ENCODE assay signal across 1 cellular context in the genomic region with DNA sequence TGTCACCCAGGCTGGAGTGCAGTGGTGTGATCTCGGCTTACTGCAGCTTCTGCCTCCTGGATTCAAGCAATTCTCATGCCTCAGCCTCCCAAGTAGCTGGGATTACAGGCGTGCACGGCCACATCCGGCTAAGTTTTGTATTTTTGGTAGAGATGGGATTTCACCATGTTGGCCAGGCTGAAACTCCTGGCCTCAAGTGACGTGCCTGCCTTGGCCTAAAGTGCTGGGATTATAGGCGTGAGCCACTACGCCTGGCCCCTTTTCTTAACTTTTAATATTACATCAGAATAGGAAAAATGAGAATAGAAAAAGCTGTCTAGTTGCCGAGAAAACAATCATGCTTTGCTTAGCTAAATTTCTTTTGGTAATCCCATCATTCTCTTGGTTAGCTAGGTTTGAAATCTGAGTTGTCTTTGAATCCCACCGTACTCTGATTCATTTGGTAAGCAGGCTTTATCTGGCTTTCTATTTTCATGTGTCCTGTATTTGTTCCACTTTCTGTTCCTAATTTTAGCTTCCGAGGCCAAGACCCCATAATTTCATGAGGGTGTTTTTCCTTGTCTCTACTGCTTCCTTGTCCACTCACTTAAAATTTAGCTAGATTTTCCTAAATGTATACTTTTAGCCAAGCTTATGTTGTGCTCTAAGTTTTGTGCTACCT.
A peak's percentile ranks its signal among the peaks of the same experiment; 100 is the strongest.
TF ChIP-seq lines count a peak whose summit lies in the region.

No MANE protein-coding gene starts in this region.

TF ChIP-seq in GM12878, 131 proteins besides CTCF, POLR2A, EP300 and RAD21 (continued from another document):
- TF ChIP-seq, protein P1, sequence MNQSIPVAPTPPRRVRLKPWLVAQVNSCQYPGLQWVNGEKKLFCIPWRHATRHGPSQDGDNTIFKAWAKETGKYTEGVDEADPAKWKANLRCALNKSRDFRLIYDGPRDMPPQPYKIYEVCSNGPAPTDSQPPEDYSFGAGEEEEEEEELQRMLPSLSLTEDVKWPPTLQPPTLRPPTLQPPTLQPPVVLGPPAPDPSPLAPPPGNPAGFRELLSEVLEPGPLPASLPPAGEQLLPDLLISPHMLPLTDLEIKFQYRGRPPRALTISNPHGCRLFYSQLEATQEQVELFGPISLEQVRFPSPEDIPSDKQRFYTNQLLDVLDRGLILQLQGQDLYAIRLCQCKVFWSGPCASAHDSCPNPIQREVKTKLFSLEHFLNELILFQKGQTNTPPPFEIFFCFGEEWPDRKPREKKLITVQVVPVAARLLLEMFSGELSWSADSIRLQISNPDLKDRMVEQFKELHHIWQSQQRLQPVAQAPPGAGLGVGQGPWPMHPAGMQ (IDR thresholded peaks at IDR 0.05; ENCODE audit: borderline replicate concordance): no peak
- TF ChIP-seq MTA2 (IDR thresholded peaks at IDR 0.05; ENCODE audit: low read depth): no peak
- TF ChIP-seq RCOR1 (conservative IDR thresholded peaks at IDR 0.05; ENCODE audit: low read depth, low read length): no peak
- TF ChIP-seq IKZF1 (conservative IDR thresholded peaks at IDR 0.05): 0 out of 2 replicates have a peak, but pooled peaks have one; percentile 15
- TF ChIP-seq MEF2B (IDR thresholded peaks at IDR 0.05; ENCODE audit: partially characterized antibody, poor library complexity, severe bottlenecking): no peak
- TF ChIP-seq, protein P2, sequence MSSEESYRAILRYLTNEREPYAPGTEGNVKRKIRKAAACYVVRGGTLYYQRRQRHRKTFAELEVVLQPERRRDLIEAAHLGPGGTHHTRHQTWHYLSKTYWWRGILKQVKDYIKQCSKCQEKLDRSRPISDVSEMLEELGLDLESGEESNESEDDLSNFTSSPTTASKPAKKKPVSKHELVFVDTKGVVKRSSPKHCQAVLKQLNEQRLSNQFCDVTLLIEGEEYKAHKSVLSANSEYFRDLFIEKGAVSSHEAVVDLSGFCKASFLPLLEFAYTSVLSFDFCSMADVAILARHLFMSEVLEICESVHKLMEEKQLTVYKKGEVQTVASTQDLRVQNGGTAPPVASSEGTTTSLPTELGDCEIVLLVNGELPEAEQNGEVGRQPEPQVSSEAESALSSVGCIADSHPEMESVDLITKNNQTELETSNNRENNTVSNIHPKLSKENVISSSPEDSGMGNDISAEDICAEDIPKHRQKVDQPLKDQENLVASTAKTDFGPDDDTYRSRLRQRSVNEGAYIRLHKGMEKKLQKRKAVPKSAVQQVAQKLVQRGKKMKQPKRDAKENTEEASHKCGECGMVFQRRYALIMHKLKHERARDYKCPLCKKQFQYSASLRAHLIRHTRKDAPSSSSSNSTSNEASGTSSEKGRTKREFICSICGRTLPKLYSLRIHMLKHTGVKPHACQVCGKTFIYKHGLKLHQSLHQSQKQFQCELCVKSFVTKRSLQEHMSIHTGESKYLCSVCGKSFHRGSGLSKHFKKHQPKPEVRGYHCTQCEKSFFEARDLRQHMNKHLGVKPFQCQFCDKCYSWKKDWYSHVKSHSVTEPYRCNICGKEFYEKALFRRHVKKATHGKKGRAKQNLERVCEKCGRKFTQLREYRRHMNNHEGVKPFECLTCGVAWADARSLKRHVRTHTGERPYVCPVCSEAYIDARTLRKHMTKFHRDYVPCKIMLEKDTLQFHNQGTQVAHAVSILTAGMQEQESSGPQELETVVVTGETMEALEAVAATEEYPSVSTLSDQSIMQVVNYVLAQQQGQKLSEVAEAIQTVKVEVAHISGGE (CRISPR knock-in tag; IDR thresholded peaks at IDR 0.05): no peak
- TF ChIP-seq EGR1 (IDR thresholded peaks at IDR 0.05; ENCODE audit: borderline replicate concordance in 1 of 2, low read depth in 2 of 2, low read length in 2 of 2): no peak
